ENCODE assay signal across 25 cellular contexts in genomic region chr16:5756969-5757368, GRCh38.
A peak's percentile ranks its signal among the peaks of the same experiment; 100 is the strongest.
DNase-seq lines count a peak whose midpoint lies in the region; ATAC-seq and TF ChIP-seq lines count a peak whose summit lies in the region.
"Had no signal": no experiment of that assay in that cellular context is flagged by ENCODE, and none has a peak within 500 bp of the region (broad histone marks: within the 10 kb centered on the region; RNA-seq: fewer than 3 reads in every experiment).

No MANE protein-coding gene starts in this region.

- H2AFZ ChIP-seq in GM23338: no peak overlapping the region
- H2AFZ ChIP-seq: PC-9 had no signal

- peaks cover 12% of the 10 kb centered on the region for H3K4me1 ChIP-seq in GM23338 (ENCODE audit: insufficient read depth)
- H3K4me1 ChIP-seq: adrenal gland, lower lobe of right lung, transverse colon had no signal

- no peaks in the 10 kb centered on the region for H3K9me2 ChIP-seq in GM23338 (ENCODE audit: insufficient read depth)

- H3K27ac ChIP-seq in GM23338 (ENCODE audit: low read depth) (no peak overlapping the region), VCaP (no peak overlapping the region)
- H3K27ac ChIP-seq: adrenal gland; BLaER1 treated with 17β-estradiol and CSF1 and Interleukin-3, amounts not matched to agents 10 nM and 100 nM; lower lobe of right lung; PC-9; transverse colon had no signal

- H3K4me3 Mint-ChIP-seq in GM23338 (no peak overlapping the region), neural crest cell (no peak overlapping the region)
- H3K4me3 Mint-ChIP-seq: activated B cell treated with CpG ODN at 0.5 μM for 24 hours, brain, natural killer cell had no signal

- no peak overlapping the region for H3K4me2 ChIP-seq in GM23338
- H3K4me2 ChIP-seq: BLaER1 treated with 17β-estradiol and CSF1 and Interleukin-3, amounts not matched to agents 10 nM and 100 nM; PC-9 had no signal

- H3K4me3 ChIP-seq in GM23338: no peak overlapping the region
- H3K4me3 ChIP-seq: adrenal gland; BLaER1 treated with 17β-estradiol and CSF1 and Interleukin-3, amounts not matched to agents 10 nM and 100 nM; lower lobe of right lung; MG63; PC-9; transverse colon had no signal

- H3K4me1 Mint-ChIP-seq in GM23338 (peaks cover 24% of the 10 kb centered on the region), neural crest cell (no peaks in the 10 kb centered on the region)
- H3K4me1 Mint-ChIP-seq: activated B cell treated with CpG ODN at 0.5 μM for 24 hours, natural killer cell had no signal

- peak; percentile 49 for DNase-seq in GM23338 (ENCODE audit: low spot score)
- DNase-seq in NCI-H2227 (lab: John Stamatoyannopoulos, UW; ENCODE audit: unreplicated experiment): peak; percentile 29
- no peak for DNase-seq in neural crest cell (ENCODE audit: low read depth, low spot score)
- no peak for DNase-seq in LoVo (ENCODE audit: low spot score)
- DNase-seq in activated T-cell treated with anti-CD3 and anti-CD28 coated beads for 4 hours: no peak
- DNase-seq: activated B cell treated with CpG ODN at 0.5 μM for 24 hours; activated CD4-positive, alpha-beta T cell treated with anti-CD3 and anti-CD28 coated beads, Interleukin-2, amount 50 U/mL, for 4 hours; activated naive CD4-positive, alpha-beta T cell treated with Interleukin-2 at 50 U/mL for 16 hours; adrenal gland; COR-L47; effector CD4-positive, alpha-beta T cell; erythroblast; GOT3; lower lobe of right lung; MG63; natural killer cell; NCI-H1417; NCI-H2029 treated with DMSO at 0.1 percent for 48 hours; PC-9; SIG-M5; transverse colon had no signal

- H3K79me2 ChIP-seq in GM23338 (replicated peaks; ENCODE audit: insufficient read depth): no peaks in the 10 kb centered on the region

- no peaks in the 10 kb centered on the region for H3F3A ChIP-seq in GM23338 (replicated peaks; ENCODE audit: low read depth)

- peaks cover 7% of the 10 kb centered on the region for H3K27me3 Mint-ChIP-seq in GM23338 (ENCODE audit: insufficient read depth, low read depth, poor library complexity)
- peaks cover 63% of the 10 kb centered on the region for H3K27me3 Mint-ChIP-seq in neural crest cell (ENCODE audit: low read depth)
- H3K27me3 Mint-ChIP-seq: activated B cell treated with CpG ODN at 0.5 μM for 24 hours had no signal

- H3K9me3 Mint-ChIP-seq in GM23338 (no peaks in the 10 kb centered on the region), neural crest cell (no peaks in the 10 kb centered on the region)
- H3K9me3 Mint-ChIP-seq: brain had no signal

- ATAC-seq in GM23338: peak; percentile 46
- ATAC-seq in GM19035 (IDR thresholded peaks at IDR 0.05; ENCODE audit: unreplicated experiment): no peak
- ATAC-seq: lower lobe of right lung, natural killer cell had no signal

- H3K36me3 ChIP-seq in GM23338 (ENCODE audit: insufficient read depth): no peaks in the 10 kb centered on the region; the same call in 1 of the 2 replicates
- H3K36me3 ChIP-seq: adrenal gland; BLaER1 treated with 17β-estradiol and CSF1 and Interleukin-3, amounts not matched to agents 10 nM and 100 nM; lower lobe of right lung; MG63; transverse colon had no signal

- peak; percentile 50 for TF ChIP-seq CTCF in GM23338 (conservative IDR thresholded peaks at IDR 0.05; ENCODE audit: low read depth in 2 of 2)
- TF ChIP-seq CTCF in VCaP (conservative IDR thresholded peaks at IDR 0.05): peak; percentile 31
- TF ChIP-seq CTCF in neural crest cell (conservative IDR thresholded peaks at IDR 0.05): peak; percentile 19

- H3K27ac Mint-ChIP-seq in GM23338: no peak overlapping the region
- H3K27ac Mint-ChIP-seq in neural crest cell (ENCODE audit: unreplicated experiment): no peak overlapping the region
- H3K27ac Mint-ChIP-seq: activated B cell treated with CpG ODN at 0.5 μM for 24 hours, natural killer cell had no signal

- no peaks in the 10 kb centered on the region for H4K20me1 ChIP-seq in GM23338 (replicated peaks; ENCODE audit: insufficient read depth)
- H4K20me1 ChIP-seq: BLaER1 treated with 17β-estradiol and CSF1 and Interleukin-3, amounts not matched to agents 10 nM and 100 nM had no signal

- no peaks in the 10 kb centered on the region for H3K27me3 ChIP-seq in GM23338 (ENCODE audit: insufficient read depth)
- H3K27me3 ChIP-seq: adrenal gland; BLaER1 treated with 17β-estradiol and CSF1 and Interleukin-3, amounts not matched to agents 10 nM and 100 nM; transverse colon had no signal

- H3K36me3 Mint-ChIP-seq in GM23338 (ENCODE audit: low read depth) (no peaks in the 10 kb centered on the region), neural crest cell (ENCODE audit: low read depth) (no peaks in the 10 kb centered on the region)
- H3K36me3 Mint-ChIP-seq: brain, natural killer cell had no signal

TF ChIP-seq in GM23338, 12 proteins besides CTCF, POLR2A, EP300 and RAD21 (continues in another document):
- TF ChIP-seq STAT1 (IDR thresholded peaks at IDR 0.05; ENCODE audit: unreplicated experiment) (no peak), ZNF331 (CRISPR knock-in tag; IDR thresholded peaks at IDR 0.05; ENCODE audit: low read depth) (no peak), REST (IDR thresholded peaks at IDR 0.05; ENCODE audit: unreplicated experiment) (no peak)

Comparison
In these comparisons a context has a peak if more than half of its experiments do, and no peak if none do; other contexts are left out.
1. DNase-seq: peak in GM23338 (single experiment) and NCI-H2227 (single experiment); none in neural crest cell (single experiment), LoVo (single experiment) and activated T-cell treated with anti-CD3 and anti-CD28 coated beads for 4 hours (single experiment).
2. Peak in every context shown above with its lines, with median percentiles within 50 percentile points of each other: CTCF ChIP-seq.